ENCODE assay signal across 1 cellular context in the genomic region with DNA sequence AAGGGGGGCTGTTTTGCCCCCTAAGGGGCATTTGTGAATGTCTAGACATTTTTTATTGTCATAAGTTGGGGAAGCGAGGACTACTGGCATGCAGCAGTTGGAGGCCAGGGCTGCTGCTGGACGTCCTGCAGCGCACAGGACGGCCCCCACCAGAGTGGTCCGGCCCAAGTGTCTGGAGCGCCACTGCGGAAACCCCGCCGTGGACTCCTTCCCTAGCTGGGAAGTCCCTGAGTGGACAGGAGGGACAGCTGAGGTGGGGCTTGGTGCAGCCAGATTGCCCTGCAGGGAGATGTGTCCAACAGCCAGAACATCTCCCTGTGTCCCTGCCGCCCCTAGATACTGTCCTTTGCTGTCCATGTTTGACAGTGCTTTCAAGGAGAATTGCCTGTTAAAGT.
TF ChIP-seq lines count a peak whose summit lies in the region.

No MANE protein-coding gene starts in this region.

TF ChIP-seq in H1, 55 proteins besides CTCF, POLR2A, EP300 and RAD21:
- 0 out of 2 replicates have a peak, but pooled peaks have one; percentile 3 for TF ChIP-seq POLR2AphosphoS5 (IDR thresholded peaks at IDR 0.05; ENCODE audit: low read depth, low read length)
- no peak for TF ChIP-seq CREB1 (IDR thresholded peaks at IDR 0.05)
